Comparison of ENCODE assay signal across 15 cellular contexts in genomic region chr6:39102821-39103136, GRCh38. TPM values are rescaled to one million over a fixed set of nuclear protein-coding genes. Genes with fewer than 3 reads are reported as not detected.
DNase-seq lines count a peak whose midpoint lies in the region; ATAC-seq and TF ChIP-seq lines count a peak whose summit lies in the region.
"Had no signal": no experiment of that assay in that cellular context is flagged by ENCODE, and none has a peak within 500 bp of the region (broad histone marks: within the 10 kb centered on the region; RNA-seq: fewer than 3 reads in every experiment).

No MANE protein-coding gene starts in this region.

- H3K36me3 Mint-ChIP-seq in glutamatergic neuron (ENCODE audit: unreplicated experiment), result no peaks in the 10 kb centered on the region

- no peak overlapping the region for H3K27ac Mint-ChIP-seq in glutamatergic neuron (ENCODE audit: unreplicated experiment)
- H3K27ac Mint-ChIP-seq: activated naive CD8-positive, alpha-beta T cell treated with anti-CD3 and anti-CD28 coated beads, Interleukin-2, amount 10 ng/mL, durations not matched to agents 7 days and 5 days had no signal

- H3K79me2 ChIP-seq in PC-3 (ENCODE audit: low read length), result no peaks in the 10 kb centered on the region

- no TSS peak for BruUV-seq in PC-3 (replicated peaks; lab: Mats Ljungman, UMichigan)

- H3K4me3 ChIP-seq in PC-3 (ENCODE audit: low read length) (no peak overlapping the region), right atrium auricular region (no peak overlapping the region)
- H3K4me3 ChIP-seq: hepatocyte had no signal

- no peak for TF ChIP-seq CTCF in glutamatergic neuron (IDR thresholded peaks at IDR 0.05; ENCODE audit: partially characterized antibody, unreplicated experiment)
- TF ChIP-seq CTCF in PC-3 (conservative IDR thresholded peaks at IDR 0.05; ENCODE audit: low read depth, low read length), result no peak
- TF ChIP-seq CTCF in right atrium auricular region (IDR thresholded peaks at IDR 0.05), result no peak

- H3K4me2 ChIP-seq in PC-3 (ENCODE audit: low read length), result no peak overlapping the region
- H3K4me2 ChIP-seq: hepatocyte had no signal

- H3K27me3 Mint-ChIP-seq in glutamatergic neuron (ENCODE audit: unreplicated experiment), result no peaks in the 10 kb centered on the region

- no peaks in the 10 kb centered on the region for H3F3A ChIP-seq in PC-3 (ENCODE audit: low read length, unreplicated experiment)

- no peak overlapping the region for H2AFZ ChIP-seq in PC-3 (ENCODE audit: low read length)
- H2AFZ ChIP-seq: hepatocyte had no signal

- intact Hi-C loops in PC-3 (cut with micrococcal nuclease), result no loop called here

- no peaks in the 10 kb centered on the region for H3K27me3 ChIP-seq in PC-3 (ENCODE audit: low read length)
- H3K27me3 ChIP-seq in right atrium auricular region, result no peaks in the 10 kb centered on the region
- H3K27me3 ChIP-seq: hepatocyte had no signal

- H4K20me1 ChIP-seq in PC-3 (ENCODE audit: low read length), result no peaks in the 10 kb centered on the region

- H3K9me3 Mint-ChIP-seq in glutamatergic neuron (ENCODE audit: unreplicated experiment), result peaks cover 2% of the 10 kb centered on the region
- H3K9me3 Mint-ChIP-seq: activated naive CD8-positive, alpha-beta T cell treated with anti-CD3 and anti-CD28 coated beads, Interleukin-2, amount 10 ng/mL, durations not matched to agents 7 days and 5 days had no signal

- POLR2A ChIA-PET in PC-3 (lab: Charles Lee; ENCODE audit: unreplicated experiment), result no interaction called here

- no peak overlapping the region for H3K27ac ChIP-seq in PC-3 (ENCODE audit: low read length)
- no peak overlapping the region for H3K27ac ChIP-seq in right atrium auricular region
- H3K27ac ChIP-seq: 22Rv1, hepatocyte had no signal

- DNase-seq in NCI-H345 (lab: John Stamatoyannopoulos, UW) (peak; percentile 12), NCI-H345 treated with DMSO at 0.1 percent for 48 hours (lab: John Stamatoyannopoulos, UW; ENCODE audit: unreplicated experiment) (no peak), glutamatergic neuron (no peak), OCI-M1 (lab: John Stamatoyannopoulos, UW) (no peak), PC-3 (no peak), right atrium auricular region (ENCODE audit: low spot score) (no peak)
- DNase-seq: activated CD4-positive, CD25-positive, alpha-beta regulatory T cell; activated naive CD8-positive, alpha-beta T cell treated with anti-CD3 and anti-CD28 coated beads, Interleukin-2, amount 10 ng/mL, durations not matched to agents 7 days and 5 days; DND-41; NCI-H1048 had no signal

- peaks cover 27% of the 10 kb centered on the region for H3K4me1 Mint-ChIP-seq in glutamatergic neuron (ENCODE audit: low read depth, unreplicated experiment)

- no peak overlapping the region for H3K9ac ChIP-seq in PC-3 (ENCODE audit: low read length)

- CTCF ChIA-PET in PC-3 (lab: Charles Lee), result no interaction called here

- H3K9me3 ChIP-seq in PC-3 (ENCODE audit: low read length), result no peaks in the 10 kb centered on the region
- H3K9me3 ChIP-seq in right atrium auricular region, result no peaks in the 10 kb centered on the region

- H3K4me3 Mint-ChIP-seq in glutamatergic neuron (ENCODE audit: unreplicated experiment), result peak overlapping the region; percentile 48
- H3K4me3 Mint-ChIP-seq: activated naive CD8-positive, alpha-beta T cell treated with anti-CD3 and anti-CD28 coated beads, Interleukin-2, amount 10 ng/mL, durations not matched to agents 7 days and 5 days had no signal

- no peaks in the 10 kb centered on the region for H3K9me2 ChIP-seq in PC-3 (replicated peaks; ENCODE audit: low read length)

- no peaks in the 10 kb centered on the region for H3K36me3 ChIP-seq in PC-3 (ENCODE audit: low read depth, low read length)
- H3K36me3 ChIP-seq in right atrium auricular region, result peaks cover 8% of the 10 kb centered on the region

- ATAC-seq in GM21619 (IDR thresholded peaks at IDR 0.05; ENCODE audit: unreplicated experiment) (peak; percentile 89), HG03175 (IDR thresholded peaks at IDR 0.05; ENCODE audit: unreplicated experiment) (peak; percentile 53), PC-3 (no peak)

- H3K4me1 ChIP-seq in PC-3 (ENCODE audit: insufficient read depth, low read length) (no peaks in the 10 kb centered on the region), right atrium auricular region (peaks cover 0 to 7% of the 10 kb centered on the region in 2 donors)

RNA-seq across cellular contexts. Expression of gene SAYSD1, which starts 12.2 kb away (rescaled TPM):
- total RNA-seq in glutamatergic neuron (ENCODE audit: unreplicated experiment) (18.4 TPM), PC-3 (2014; rRNA removed) (10.9 and 12.2 TPM in 2 replicates), right atrium auricular region (10 to 100 TPM; 10.3 to 10.5 TPM)

RNA-seq across cellular contexts. Expression of gene GLP1R, which starts 54.2 kb away (rescaled TPM):
- total RNA-seq in glutamatergic neuron (ENCODE audit: unreplicated experiment), result not detected
- not detected in 2 replicates for total RNA-seq in PC-3 (2014; rRNA removed)
- total RNA-seq in right atrium auricular region, result 1 to 10 TPM; 1.9 to 5.8 TPM
- total RNA-seq: activated naive CD8-positive, alpha-beta T cell treated with anti-CD3 and anti-CD28 coated beads, Interleukin-2, amount 10 ng/mL, durations not matched to agents 7 days and 5 days; T-helper 1 cell treated with Interleukin-12 subunit alpha and Interleukin-12 subunit beta and Interleukin-4 antibody, amounts not matched to agents 30 ng/mL and 1 ng/mL, for 36 hours had no signal
